15 cellular contexts compared by ENCODE assay signal in the genomic region with DNA sequence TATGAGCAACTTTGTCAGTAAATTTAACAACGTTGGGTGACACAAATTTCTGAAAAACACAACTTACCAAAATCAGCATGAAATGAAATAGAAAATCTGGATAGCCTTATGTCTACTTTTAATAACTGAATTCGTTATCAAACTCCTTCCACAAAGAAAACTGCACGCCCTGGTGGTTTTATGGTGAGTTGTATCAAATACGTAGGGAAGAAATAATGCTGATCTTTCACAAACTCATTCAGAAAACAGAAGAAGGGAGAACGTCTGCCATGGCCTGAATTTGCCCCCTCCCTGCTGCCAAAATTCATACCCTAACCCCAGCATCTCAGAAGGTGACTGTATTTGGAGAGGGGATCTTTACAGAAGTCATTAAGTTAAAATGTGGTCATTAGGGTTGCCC.
"Had no signal": no experiment of that assay in that cellular context is flagged by ENCODE, and none has a peak within 500 bp of the region (broad histone marks: within the 10 kb centered on the region; RNA-seq: fewer than 3 reads in every experiment).

No MANE protein-coding gene starts in this region.

- H3K4me2 ChIP-seq: SK-N-SH had no signal

- H3K9me3 Mint-ChIP-seq: activated naive CD8-positive, alpha-beta T cell treated with anti-CD3 and anti-CD28 coated beads for 36 hours; activated T-cell treated with anti-CD3 and anti-CD28 coated beads, Interleukin-2, amount 50 U/mL, for 24 hours; neural crest cell had no signal

- H3K27ac Mint-ChIP-seq: activated CD8-positive, alpha-beta memory T cell treated with anti-CD3 and anti-CD28 coated beads, Interleukin-2, amount 10 ng/mL, durations not matched to agents 7 days and 5 days; activated naive CD8-positive, alpha-beta T cell treated with anti-CD3 and anti-CD28 coated beads for 36 hours; activated T-cell treated with anti-CD3 and anti-CD28 coated beads, Interleukin-2, amount 50 U/mL, for 24 hours; T-helper 17 cell had no signal

- H3K4me3 ChIP-seq: gastroesophageal sphincter, pancreas, skin epidermis had no signal

- H3K36me3 ChIP-seq: gastroesophageal sphincter, pancreas had no signal

- DNase-seq: activated CD4-positive, alpha-beta T cell treated with anti-CD3 and anti-CD28 coated beads, Interleukin-2, amount 50 U/mL, for 4 hours; activated CD8-positive, alpha-beta memory T cell treated with anti-CD3 and anti-CD28 coated beads, Interleukin-2, amount 10 ng/mL, durations not matched to agents 7 days and 5 days; activated effector memory CD4-positive, alpha-beta T cell treated with anti-CD3 and anti-CD28 coated beads, Interleukin-2, amount 50 U/mL, for 16 hours; activated naive CD8-positive, alpha-beta T cell treated with anti-CD3 and anti-CD28 coated beads for 36 hours; activated T-cell treated with anti-CD3 and anti-CD28 coated beads, Interleukin-2, amount 50 U/mL, for 24 hours; aorta; effector CD4-positive, alpha-beta T cell; SK-N-SH; T-helper 17 cell; trophoblast cell had no signal

- H3K9me2 ChIP-seq: SK-N-SH had no signal

- H3K9ac ChIP-seq: SK-N-SH had no signal

- H3K27ac ChIP-seq: pancreas, skin epidermis had no signal

- H3K36me3 Mint-ChIP-seq: activated CD8-positive, alpha-beta memory T cell treated with anti-CD3 and anti-CD28 coated beads, Interleukin-2, amount 10 ng/mL, durations not matched to agents 7 days and 5 days; activated naive CD8-positive, alpha-beta T cell treated with anti-CD3 and anti-CD28 coated beads for 36 hours had no signal

- H3K4me3 Mint-ChIP-seq: activated CD8-positive, alpha-beta memory T cell treated with anti-CD3 and anti-CD28 coated beads, Interleukin-2, amount 10 ng/mL, durations not matched to agents 7 days and 5 days; activated naive CD8-positive, alpha-beta T cell treated with anti-CD3 and anti-CD28 coated beads for 36 hours; activated T-cell treated with anti-CD3 and anti-CD28 coated beads, Interleukin-2, amount 50 U/mL, for 24 hours; neural crest cell; T-helper 17 cell had no signal

- ATAC-seq: activated CD4-positive, CD25-positive, alpha-beta regulatory T cell treated with anti-CD3 and anti-CD28 coated beads, Interleukin-2, amount 50 U/mL, for 24 hours; activated CD8-positive, alpha-beta memory T cell treated with anti-CD3 and anti-CD28 coated beads, Interleukin-2, amount 10 ng/mL, durations not matched to agents 7 days and 5 days; gastroesophageal sphincter; pancreas; T-helper 17 cell had no signal

- H3K27me3 ChIP-seq: gastroesophageal sphincter had no signal

- H3K9me3 ChIP-seq: gastroesophageal sphincter, pancreas, SK-N-SH had no signal
